Comparison of ENCODE assay signal across 7 cellular contexts in the genomic region with DNA sequence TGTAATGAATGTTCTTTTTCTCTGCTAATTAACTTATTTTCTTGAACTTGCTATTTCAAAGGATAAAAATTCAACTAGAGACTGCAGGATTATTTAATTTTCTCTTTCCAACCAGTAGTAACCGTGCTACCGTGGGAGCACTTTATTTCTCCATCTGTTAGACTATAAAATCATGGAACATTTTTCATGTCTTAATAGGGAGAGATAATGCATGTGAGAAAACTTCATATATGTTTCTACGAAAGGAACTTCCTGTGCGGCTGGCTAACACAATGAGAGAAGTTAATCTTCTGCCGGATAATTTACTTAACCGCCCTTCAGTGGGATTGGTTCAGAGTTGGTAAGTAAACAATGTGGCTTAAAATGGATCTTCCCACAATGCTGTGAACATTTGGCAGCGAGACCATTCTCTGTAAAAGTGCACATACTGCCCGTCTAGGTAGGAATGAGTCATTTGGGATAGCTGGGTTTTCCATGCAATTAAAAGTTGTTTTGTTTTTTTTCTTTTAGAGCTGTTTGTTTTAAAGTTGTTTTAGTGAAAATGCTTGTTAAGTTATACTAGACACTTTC. TPM values are rescaled to one million over a fixed set of nuclear protein-coding genes. Genes with fewer than 3 reads are reported as not detected.
DNase-seq lines count a peak whose midpoint lies in the region; FAIRE-seq and TF ChIP-seq lines count a peak whose summit lies in the region.

No MANE protein-coding gene starts in this region.

- TF ChIP-seq CTCF in chondrocyte (IDR thresholded peaks at IDR 0.05): no peak

- no peak for DNase-seq in GM12891 (ENCODE audit: insufficient read length, low spot score)
- peak; percentile 54 for DNase-seq in NCI-H2196 (lab: John Stamatoyannopoulos, UW; ENCODE audit: unreplicated experiment)
- DNase-seq in chondrocyte (ENCODE audit: low spot score): no peak
- DNase-seq in germinal center (ENCODE audit: low spot score): no peak
- DNase-seq in NK-92 (lab: John Stamatoyannopoulos, UW; ENCODE audit: unreplicated experiment): no peak
- DNase-seq in activated CD8-positive, alpha-beta memory T cell treated with anti-CD3 and anti-CD28 coated beads, Interleukin-2, amount 50 U/mL, for 4 hours: no peak

- peak overlapping the region; percentile 43 for H3K4me3 Mint-ChIP-seq in chondrocyte (ENCODE audit: unreplicated experiment)

- H3K36me3 ChIP-seq in mucosa of rectum (ENCODE audit: control insufficient read depth in 2 of 2, insufficient read depth in 2 of 2, low read length in 2 of 2): no peaks in the 10 kb centered on the region

- no peaks in the 10 kb centered on the region for H3K27me3 Mint-ChIP-seq in chondrocyte (ENCODE audit: low read depth)

- H3K9me3 ChIP-seq in mucosa of rectum (ENCODE audit: control insufficient read depth in 2 of 2, low read length in 2 of 2): no peaks in the 10 kb centered on the region

- H3K9me3 Mint-ChIP-seq in chondrocyte (ENCODE audit: low read depth): no peaks in the 10 kb centered on the region

- no peaks in the 10 kb centered on the region for H3K36me3 Mint-ChIP-seq in chondrocyte (ENCODE audit: low read depth)

- peak overlapping the region; percentile 59 to 60 for H3K27ac ChIP-seq in mucosa of rectum (ENCODE audit: low read depth in 2 of 2, low read length in 2 of 2)

- peaks cover 12 to 14% of the 10 kb centered on the region in 2 donors for H3K4me1 ChIP-seq in mucosa of rectum (ENCODE audit: control insufficient read depth in 2 of 2, insufficient read depth in 2 of 2, low read length in 2 of 2)

- H3K27me3 ChIP-seq in mucosa of rectum (ENCODE audit: control insufficient read depth in 2 of 2, insufficient read depth in 2 of 2, low read length in 2 of 2): no peaks in the 10 kb centered on the region

- H3K4me3 ChIP-seq in mucosa of rectum (ENCODE audit: low read length in 2 of 2): peak overlapping the region; percentile 13 to 46

- H3K4me1 Mint-ChIP-seq in chondrocyte (ENCODE audit: low read depth): peaks cover 49% of the 10 kb centered on the region

- TF ChIP-seq POLR2A in GM12891 (IDR thresholded peaks at IDR 0.05; ENCODE audit: low read depth, low read length): no peak

- H3K9ac ChIP-seq in mucosa of rectum (ENCODE audit: low read depth in 1 of 2, low read length in 2 of 2): no peak overlapping the region

- H3K27ac Mint-ChIP-seq in chondrocyte (ENCODE audit: unreplicated experiment): peak overlapping the region; percentile 92

- peak; percentile 71 for FAIRE-seq in GM12891 (lab: Jason Lieb, UNC)

TF ChIP-seq in GM12891, 5 proteins besides CTCF, POLR2A, EP300 and RAD21:
- no peak for TF ChIP-seq PAX5 (IDR thresholded peaks at IDR 0.05; ENCODE audit: insufficient read depth, low read length, severe bottlenecking)
- no peak for TF ChIP-seq SPI1 (IDR thresholded peaks at IDR 0.05; ENCODE audit: low read depth, low read length)
- no peak for TF ChIP-seq TAF1 (IDR thresholded peaks at IDR 0.05; ENCODE audit: low read depth, low read length)
- no peak for TF ChIP-seq POU2F2 (IDR thresholded peaks at IDR 0.05; ENCODE audit: low read depth, low read length)
- TF ChIP-seq POLR2AphosphoS5 (IDR thresholded peaks at IDR 0.05; ENCODE audit: low read depth, low read length): no peak

RNA-seq across cellular contexts. Expression of a gene that starts 29.5 kb away (rescaled TPM):
- polyA plus RNA-seq in GM12891 (2012; ENCODE audit: low read depth, missing spikeins): 15.1 TPM
- 42.8 to 47.5 TPM (median 44.1 TPM) in 3 replicates for total RNA-seq in chondrocyte
